Comparison of ENCODE assay signal across 36 cellular contexts in the genomic region with DNA sequence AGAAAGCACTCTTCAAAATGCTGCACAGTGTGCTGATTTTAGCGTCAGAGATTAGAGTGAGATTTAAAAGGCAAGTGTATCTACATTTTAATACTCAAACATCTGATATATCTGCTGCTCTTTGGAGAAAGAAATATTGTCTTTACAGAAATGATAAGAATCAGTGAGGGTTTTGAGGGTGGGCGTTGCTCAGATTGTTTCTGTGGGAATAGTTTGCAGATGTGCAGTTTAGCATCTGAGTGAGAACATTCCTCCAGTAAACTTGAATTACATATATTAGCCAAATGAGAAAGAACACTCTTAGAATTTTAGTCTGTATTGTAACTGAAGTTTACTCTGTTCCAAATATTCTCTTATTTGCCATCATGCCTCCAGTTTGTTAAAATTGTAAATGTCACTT.
"Had no signal": no experiment of that assay in that cellular context is flagged by ENCODE, and none has a peak within 500 bp of the region (broad histone marks: within the 10 kb centered on the region; RNA-seq: fewer than 3 reads in every experiment).

No MANE protein-coding gene starts in this region.

- H3K36me3 ChIP-seq: adrenal gland, breast epithelium, cardiac muscle cell, colonic mucosa, esophagus squamous epithelium, gastroesophageal sphincter, heart right ventricle, WERI-Rb-1 had no signal

- DNase-seq: activated B cell treated with CpG ODN at 0.5 μM for 24 hours; activated CD4-positive, alpha-beta T cell treated with anti-CD3 and anti-CD28 coated beads for 48 hours; activated CD4-positive, alpha-beta T cell treated with anti-CD3 and anti-CD28 coated beads, Interleukin-2, amount 50 U/mL, for 1 hour; activated CD4-positive, alpha-beta T cell treated with anti-CD3 and anti-CD28 coated beads, Interleukin-2, amount 50 U/mL, for 48 hours; activated CD8-positive, alpha-beta memory T cell treated with anti-CD3 and anti-CD28 coated beads for 24 hours; activated CD8-positive, alpha-beta T cell treated with anti-CD3 and anti-CD28 coated beads for 36 hours; activated gamma-delta T cell; activated naive CD4-positive, alpha-beta T cell treated with anti-CD3 and anti-CD28 coated beads, Interleukin-2, amount 50 U/mL, for 16 hours; activated naive CD4-positive, alpha-beta T cell treated with Interleukin-2 at 50 U/mL for 16 hours; activated T-cell treated with anti-CD3 and anti-CD28 coated beads, Interleukin-2, amount 50 U/mL, for 48 hours; adrenal gland; amygdala; aorta; central memory CD4-positive, alpha-beta T cell; cerebellar nuclear complex; colonic mucosa; dorsolateral prefrontal cortex; esophagus squamous epithelium; foreskin melanocyte; heart right ventricle; T-helper 1 cell; T-helper 17 cell; T1000; WERI-Rb-1 had no signal

- H3K27ac Mint-ChIP-seq: activated B cell treated with CpG ODN at 0.5 μM for 24 hours; activated CD8-positive, alpha-beta T cell treated with anti-CD3 and anti-CD28 coated beads for 36 hours; activated naive CD8-positive, alpha-beta T cell; activated T-helper 1 cell treated with anti-CD3 and anti-CD28 coated beads, Interleukin-12 subunit alpha, Interleukin-12 subunit beta, Interleukin-2, Interleukin-4 antibody, amounts not matched to agents 30 ng/mL and 10 ng/mL and 1 ng/mL, durations not matched to agents 14 hours and 24 hours and 36 hours; activated T-helper 2 cell treated with anti-CD3 and anti-CD28 coated beads, Interferon-gamma antibody, Interleukin-2, Interleukin-4, amounts not matched to agents 10 μg/mL and 5 μg/mL and 100 μg/mL, durations not matched to agents 14 hours and 24 hours and 36 hours; brain; dendritic cell treated with granulocyte-macrophage colony-stimulating factor and Interleukin-4, amounts not matched to agents 40 ng/mL and 50 ng/mL, for 4 days; T-helper 17 cell; T-helper 2 cell treated with Interferon-gamma antibody and Interleukin-4, amounts not matched to agents 5 μg/mL and 100 μg/mL, for 36 hours had no signal

- H3K4me1 Mint-ChIP-seq: activated B cell treated with CpG ODN at 0.5 μM for 24 hours, T-helper 17 cell had no signal

- H3K9me3 ChIP-seq: adrenal gland, breast epithelium, colonic mucosa, esophagus squamous epithelium, gastroesophageal sphincter, heart right ventricle had no signal

- H3K36me3 Mint-ChIP-seq: activated naive CD8-positive, alpha-beta T cell; brain had no signal

- H3K4me3 Mint-ChIP-seq: activated B cell treated with CpG ODN at 0.5 μM for 24 hours; activated CD8-positive, alpha-beta T cell treated with anti-CD3 and anti-CD28 coated beads for 36 hours; activated naive CD8-positive, alpha-beta T cell; activated T-helper 1 cell treated with anti-CD3 and anti-CD28 coated beads, Interleukin-12 subunit alpha, Interleukin-12 subunit beta, Interleukin-2, Interleukin-4 antibody, amounts not matched to agents 30 ng/mL and 10 ng/mL and 1 ng/mL, durations not matched to agents 14 hours and 24 hours and 36 hours; brain; dendritic cell treated with granulocyte-macrophage colony-stimulating factor and Interleukin-4, amounts not matched to agents 40 ng/mL and 50 ng/mL, for 4 days; T-helper 17 cell; T-helper 2 cell treated with Interferon-gamma antibody and Interleukin-4, amounts not matched to agents 5 μg/mL and 100 μg/mL, for 36 hours had no signal

- H3K27ac ChIP-seq: adrenal gland, breast epithelium, cardiac muscle cell, colonic mucosa, dorsolateral prefrontal cortex, epithelial cell of prostate, esophagus squamous epithelium, gastroesophageal sphincter, heart right ventricle, hepatocyte, WERI-Rb-1 had no signal

- H3K9me3 Mint-ChIP-seq: activated B cell treated with CpG ODN at 0.5 μM for 24 hours; activated CD8-positive, alpha-beta T cell treated with anti-CD3 and anti-CD28 coated beads for 36 hours; activated T-helper 1 cell treated with anti-CD3 and anti-CD28 coated beads, Interleukin-12 subunit alpha, Interleukin-12 subunit beta, Interleukin-2, Interleukin-4 antibody, amounts not matched to agents 30 ng/mL and 10 ng/mL and 1 ng/mL, durations not matched to agents 14 hours and 24 hours and 36 hours; dendritic cell treated with granulocyte-macrophage colony-stimulating factor and Interleukin-4, amounts not matched to agents 40 ng/mL and 50 ng/mL, for 4 days; T-helper 2 cell treated with Interferon-gamma antibody and Interleukin-4, amounts not matched to agents 5 μg/mL and 100 μg/mL, for 36 hours had no signal

- H3K4me3 ChIP-seq: adrenal gland, breast epithelium, cardiac muscle cell, colonic mucosa, dorsolateral prefrontal cortex, esophagus squamous epithelium, gastroesophageal sphincter, heart right ventricle, hepatocyte had no signal

- H2AFZ ChIP-seq: hepatocyte had no signal

- H3K4me1 ChIP-seq: adrenal gland, breast epithelium, colonic mucosa, esophagus squamous epithelium, gastroesophageal sphincter, heart right ventricle had no signal

- H3K27me3 Mint-ChIP-seq: activated B cell treated with CpG ODN at 0.5 μM for 24 hours; activated CD8-positive, alpha-beta T cell treated with anti-CD3 and anti-CD28 coated beads for 36 hours; activated naive CD8-positive, alpha-beta T cell; dendritic cell treated with granulocyte-macrophage colony-stimulating factor and Interleukin-4, amounts not matched to agents 40 ng/mL and 50 ng/mL, for 4 days; T-helper 17 cell had no signal

- ATAC-seq: activated CD4-positive, CD25-positive, alpha-beta regulatory T cell treated with anti-CD3 and anti-CD28 coated beads, Interleukin-2, amount 50 U/mL, for 24 hours; activated CD8-positive, alpha-beta T cell treated with anti-CD3 and anti-CD28 coated beads for 36 hours; gastroesophageal sphincter; heart right ventricle; T-helper 17 cell had no signal

- H3K27me3 ChIP-seq: adrenal gland, breast epithelium, cardiac muscle cell, colonic mucosa, dorsolateral prefrontal cortex, esophagus squamous epithelium, gastroesophageal sphincter, heart right ventricle, hepatocyte had no signal

- H3K79me2 ChIP-seq: hepatocyte had no signal

- H3K4me2 ChIP-seq: hepatocyte had no signal
